1 cellular context compared by ENCODE assay signal in genomic region chr2:85718885-85719487, GRCh38.
TF ChIP-seq lines count a peak whose summit lies in the region.

No MANE protein-coding gene starts in this region.

TF ChIP-seq in IMR-90, 13 proteins besides CTCF, POLR2A, EP300 and RAD21 (continued from another document):
- TF ChIP-seq USF2 (IDR thresholded peaks at IDR 0.05; ENCODE audit: low read depth, low read length) (no peak), FOS (IDR thresholded peaks at IDR 0.05; ENCODE audit: low read depth, low read length) (no peak), RFX5 (IDR thresholded peaks at IDR 0.05; ENCODE audit: low read depth, low read length) (no peak), MAFK (IDR thresholded peaks at IDR 0.05; ENCODE audit: low read depth, low read length) (no peak), MAZ (IDR thresholded peaks at IDR 0.05; ENCODE audit: borderline replicate concordance, low read depth, low read length) (no peak), BHLHE40 (IDR thresholded peaks at IDR 0.05; ENCODE audit: low read depth, low read length) (no peak), NFE2L2 (IDR thresholded peaks at IDR 0.05; ENCODE audit: low read depth, low read length) (no peak), CEBPB (IDR thresholded peaks at IDR 0.05; ENCODE audit: low read depth, low read length) (no peak)
